ENCODE assay signal across 7 cellular contexts in the genomic region with DNA sequence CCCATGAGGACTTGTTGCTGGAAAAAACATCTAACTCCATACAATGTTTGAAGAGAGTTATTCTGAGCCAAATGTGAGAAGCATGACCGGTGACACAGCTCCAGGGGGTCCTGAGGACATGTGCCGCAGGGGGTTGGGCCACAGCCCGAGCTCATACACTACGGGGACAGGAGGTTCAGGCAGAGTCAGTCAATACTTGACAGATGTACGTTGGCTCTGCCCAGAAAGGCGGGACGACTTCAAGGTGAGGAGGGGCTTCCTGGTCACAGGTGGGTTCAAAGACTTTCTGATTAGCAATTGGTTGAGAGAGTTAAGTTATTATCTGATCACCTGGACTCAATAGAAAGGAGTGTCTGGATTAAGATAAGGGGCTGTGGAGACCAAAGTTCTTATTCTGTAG.
A peak's percentile ranks its signal among the peaks of the same experiment; 100 is the strongest.
DNase-seq lines count a peak whose midpoint lies in the region; ATAC-seq and TF ChIP-seq lines count a peak whose summit lies in the region.
"Not testable (repeated sequence)": the region's sequence is repeated elsewhere in the genome, so short reads cannot be mapped to it uniquely, and the experiment has no call there.

No MANE protein-coding gene starts in this region.

- DNase-seq in Daoy (ENCODE audit: low read depth) (peak; percentile 35), heart left ventricle (peak in 1 of 5 donors; percentile 46)
- not testable (repeated sequence) for DNase-seq in WTC11 (ENCODE audit: low spot score); breast epithelium (ENCODE audit: low spot score in 2 of 2); right lobe of liver; osteocyte (ENCODE audit: extremely low spot score, unreplicated experiment); thoracic aorta (ENCODE audit: low spot score)

- not testable (repeated sequence) for H3K4me3 ChIP-seq in breast epithelium, heart left ventricle, right lobe of liver, thoracic aorta

- H3K27me3 Mint-ChIP-seq in WTC11 (ENCODE audit: low read depth); osteocyte (ENCODE audit: unreplicated experiment): not testable (repeated sequence)

- not testable (repeated sequence) for H3K36me3 Mint-ChIP-seq in WTC11; osteocyte (ENCODE audit: unreplicated experiment)

- H3K27ac Mint-ChIP-seq in WTC11 (0 out of 2 replicates have a peak overlapping the region, but pooled peaks have one; percentile 44), osteocyte (ENCODE audit: unreplicated experiment) (peak overlapping the region; percentile 89)

- not testable (repeated sequence) for H3K27me3 ChIP-seq in breast epithelium; heart left ventricle; right lobe of liver; thoracic aorta (replicated peaks; ENCODE audit: insufficient read depth)

- H3K4me3 Mint-ChIP-seq in WTC11; osteocyte (ENCODE audit: unreplicated experiment): not testable (repeated sequence)

- CTCF ChIA-PET in WTC11 (lab: Charles Lee) = not testable (repeated sequence)

- not testable (repeated sequence) for H3K9me3 ChIP-seq in breast epithelium, heart left ventricle, right lobe of liver, thoracic aorta

- ATAC-seq in WTC11; heart left ventricle; right lobe of liver; thoracic aorta (ENCODE audit: insufficient number of reproducible peaks, low FRiP score, low read depth): not testable (repeated sequence)

- not testable (repeated sequence) for H3K36me3 ChIP-seq in breast epithelium, heart left ventricle, right lobe of liver, thoracic aorta

- not testable (repeated sequence) for TF ChIP-seq CTCF in WTC11 (IDR thresholded peaks at IDR 0.05); breast epithelium (IDR thresholded peaks at IDR 0.05); heart left ventricle (IDR thresholded peaks at IDR 0.05); right lobe of liver (IDR thresholded peaks at IDR 0.05); osteocyte (IDR thresholded peaks at IDR 0.05); thoracic aorta (IDR thresholded peaks at IDR 0.05)

- POLR2A ChIA-PET in WTC11 (lab: Charles Lee) = not testable (repeated sequence)

- intact Hi-C loops in breast epithelium (cut with DNase I; ENCODE audit: low total_unique reads); heart left ventricle (cut with DNase I); right lobe of liver (cut with DNase I): not testable (repeated sequence)

- H3K4me1 Mint-ChIP-seq in WTC11 = not testable (repeated sequence)
- H3K4me1 Mint-ChIP-seq in osteocyte (ENCODE audit: unreplicated experiment) = peaks cover 49% of the 10 kb centered on the region

- H3K4me1 ChIP-seq in breast epithelium = not testable (repeated sequence)
- H3K4me1 ChIP-seq in heart left ventricle = peaks cover 0 to 70% (median 29%) of the 10 kb centered on the region in 12 donors
- peaks cover 0 to 23% (median 6%) of the 10 kb centered on the region in 4 donors for H3K4me1 ChIP-seq in right lobe of liver
- peaks cover 26 to 31% of the 10 kb centered on the region in 2 donors for H3K4me1 ChIP-seq in thoracic aorta (ENCODE audit: control insufficient read depth in 1 of 2, low read depth in 2 of 2)

- 76 to 93% (median 86%) methylated on average over 7 of the region's 7 CpGs for WGBS in heart left ventricle, 4 donors
- WGBS in right lobe of liver (ENCODE audit: insufficient coverage, low coverage, low lambda C conversion rate, missing lambda C conversion rate) = 45% methylated on average over 7 of the region's 7 CpGs

- not testable (repeated sequence) for TF ChIP-seq POLR2A in breast epithelium (IDR thresholded peaks at IDR 0.05); heart left ventricle (IDR thresholded peaks at IDR 0.05); right lobe of liver (IDR thresholded peaks at IDR 0.05)

- H3K27ac ChIP-seq in breast epithelium = peak overlapping the region; percentile 70 to 86
- peak overlapping the region in 11 of 12 donors; percentile 16 to 91 (median 83) for H3K27ac ChIP-seq in heart left ventricle
- peak overlapping the region in 2 of 3 donors; percentile 75 to 96 for H3K27ac ChIP-seq in right lobe of liver
- H3K27ac ChIP-seq in thoracic aorta = peak overlapping the region; percentile 83 to 84

- H3K9me3 Mint-ChIP-seq in WTC11; osteocyte (ENCODE audit: unreplicated experiment): not testable (repeated sequence)
